Comparison of ENCODE assay signal across 27 cellular contexts in genomic region chr12:3022961-3023360, GRCh38.
"Had no signal": no experiment of that assay in that cellular context is flagged by ENCODE, and none has a peak within 500 bp of the region (broad histone marks: within the 10 kb centered on the region; RNA-seq: fewer than 3 reads in every experiment).

No MANE protein-coding gene starts in this region.

- FAIRE-seq: colon, keratinocyte had no signal

- H3K4me3 ChIP-seq: dorsolateral prefrontal cortex, gastrocnemius medialis, lower lobe of right lung, right atrium auricular region, sigmoid colon, skin epidermis, suprapubic skin, transverse colon, upper lobe of right lung had no signal

- H3K4me1 ChIP-seq: lower lobe of right lung, parathyroid adenoma, right atrium auricular region, sigmoid colon, suprapubic skin, transverse colon, upper lobe of right lung had no signal

- H3K9me3 ChIP-seq: gastrocnemius medialis, lower lobe of right lung, right atrium auricular region, sigmoid colon, suprapubic skin, transverse colon, upper lobe of right lung had no signal

- H3K27me3 ChIP-seq: dorsolateral prefrontal cortex, gastrocnemius medialis, right atrium auricular region, sigmoid colon, suprapubic skin, transverse colon, upper lobe of right lung had no signal

- H3K9me3 Mint-ChIP-seq: memory B cell; nephron; stimulated activated naive B cell treated with anti-CD40 and anti-IgM and Interleukin-4, amounts not matched to agents 10 μg/mL and 1 μg/mL and 100 μg/mL, for 72 hours; stimulated activated naive CD8-positive, alpha-beta T cell treated with anti-CD3 and anti-CD28 coated beads, Interleukin-15, Interleukin-2, amounts not matched to agents 100 ng/mL and 50 ng/mL, for 24 hours had no signal

- H3K4me1 Mint-ChIP-seq: memory B cell; naive thymus-derived CD4-positive, alpha-beta T cell; stimulated activated naive B cell treated with anti-CD40 and anti-IgM and Interleukin-4, amounts not matched to agents 10 μg/mL and 1 μg/mL and 100 μg/mL, for 72 hours had no signal

- H2AFZ ChIP-seq: parathyroid adenoma had no signal

- H3K4me3 Mint-ChIP-seq: memory B cell; naive thymus-derived CD4-positive, alpha-beta T cell; nephron; stimulated activated naive B cell treated with anti-CD40 and anti-IgM and Interleukin-4, amounts not matched to agents 10 μg/mL and 1 μg/mL and 100 μg/mL, for 72 hours; stimulated activated naive CD8-positive, alpha-beta T cell treated with anti-CD3 and anti-CD28 coated beads, Interleukin-15, Interleukin-2, amounts not matched to agents 100 ng/mL and 50 ng/mL, for 24 hours had no signal

- DNase-seq: dorsolateral prefrontal cortex; effector CD4-positive, alpha-beta T cell; foreskin fibroblast; gastrocnemius medialis; head of caudate nucleus; left ventricle myocardium superior; lower lobe of right lung; naive thymus-derived CD4-positive, alpha-beta T cell; occipital lobe; sigmoid colon; stimulated activated CD4-positive, alpha-beta T cell treated with anti-CD3 and anti-CD28 coated beads, Interleukin-15, amount 100 ng/mL, for 24 hours; stimulated activated CD4-positive, alpha-beta T cell treated with anti-CD3 and anti-CD28 coated beads, Interleukin-2, amount 100 ng/mL, for 48 hours; stimulated activated naive B cell treated with anti-CD40 and anti-IgM and Interleukin-4, amounts not matched to agents 10 μg/mL and 1 μg/mL and 100 μg/mL, for 72 hours; transverse colon; upper lobe of right lung had no signal

- H3K27me3 Mint-ChIP-seq: naive thymus-derived CD4-positive, alpha-beta T cell; progenitor cell of endocrine pancreas; stimulated activated naive B cell treated with anti-CD40 and anti-IgM and Interleukin-4, amounts not matched to agents 10 μg/mL and 1 μg/mL and 100 μg/mL, for 72 hours; stimulated activated naive CD8-positive, alpha-beta T cell treated with anti-CD3 and anti-CD28 coated beads, Interleukin-15, Interleukin-2, amounts not matched to agents 100 ng/mL and 50 ng/mL, for 24 hours had no signal

- H3K27ac ChIP-seq: dorsolateral prefrontal cortex, epithelial cell of prostate, lower lobe of right lung, parathyroid adenoma, right atrium auricular region, sigmoid colon, skin epidermis, suprapubic skin, transverse colon, upper lobe of right lung had no signal

- ATAC-seq: esophagus mucosa; left ventricle myocardium superior; lower lobe of right lung; naive thymus-derived CD4-positive, alpha-beta T cell; stimulated activated naive B cell treated with anti-CD40 and anti-IgM and Interleukin-4, amounts not matched to agents 10 μg/mL and 1 μg/mL and 100 μg/mL, for 72 hours; upper lobe of right lung had no signal

- H3K36me3 Mint-ChIP-seq: memory B cell; naive thymus-derived CD4-positive, alpha-beta T cell; stimulated activated naive B cell treated with anti-CD40 and anti-IgM and Interleukin-4, amounts not matched to agents 10 μg/mL and 1 μg/mL and 100 μg/mL, for 72 hours had no signal

- H3K9ac ChIP-seq: parathyroid adenoma had no signal

- H3K79me2 ChIP-seq: parathyroid adenoma had no signal

- H3K36me3 ChIP-seq: transverse colon had no signal

- H3K27ac Mint-ChIP-seq: memory B cell; naive thymus-derived CD4-positive, alpha-beta T cell; progenitor cell of endocrine pancreas; stimulated activated naive B cell treated with anti-CD40 and anti-IgM and Interleukin-4, amounts not matched to agents 10 μg/mL and 1 μg/mL and 100 μg/mL, for 72 hours; stimulated activated naive CD8-positive, alpha-beta T cell treated with anti-CD3 and anti-CD28 coated beads, Interleukin-15, Interleukin-2, amounts not matched to agents 100 ng/mL and 50 ng/mL, for 24 hours had no signal
